ENCODE assay signal across 1 cellular context in genomic region chr4:7049739-7050138, GRCh38.
TF ChIP-seq lines count a peak whose summit lies in the region.

No MANE protein-coding gene starts in this region.

TF ChIP-seq in GM23338, 12 proteins besides CTCF, POLR2A, EP300 and RAD21:
- TF ChIP-seq ZNF114 (CRISPR knock-in tag; IDR thresholded peaks at IDR 0.05) (no peak), JUNB (IDR thresholded peaks at IDR 0.05; ENCODE audit: unreplicated experiment) (no peak), POLR2AphosphoS5 (IDR thresholded peaks at IDR 0.05; ENCODE audit: low read depth) (no peak), ZNF462 (CRISPR knock-in tag; IDR thresholded peaks at IDR 0.05) (no peak), ZNF331 (CRISPR knock-in tag; IDR thresholded peaks at IDR 0.05; ENCODE audit: low read depth) (no peak), CREB1 (CRISPR knock-in tag; IDR thresholded peaks at IDR 0.05; ENCODE audit: low read depth) (no peak), EZH2 (IDR thresholded peaks at IDR 0.05; ENCODE audit: low read depth, unreplicated experiment) (no peak)
